27 cellular contexts compared by ENCODE assay signal in the genomic region with DNA sequence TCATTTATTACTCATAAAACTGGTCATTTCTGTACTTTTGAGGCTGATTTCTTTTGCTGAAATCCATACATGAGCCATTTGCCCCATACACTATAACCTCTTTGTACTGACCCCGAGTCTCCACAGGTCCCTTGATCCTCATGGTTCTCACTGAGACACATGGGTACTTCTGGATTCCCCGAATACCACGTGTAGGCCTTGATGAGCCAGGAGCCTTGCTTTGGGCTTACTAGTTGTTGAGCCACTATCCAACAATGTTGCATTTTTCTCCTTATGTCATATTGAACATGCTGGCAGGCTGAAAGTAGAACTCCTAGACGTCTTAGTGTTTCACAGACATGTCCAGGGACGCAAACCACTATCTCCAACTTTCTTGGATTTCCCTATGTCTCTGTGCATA. TPM values are rescaled to one million over a fixed set of nuclear protein-coding genes. Genes with fewer than 3 reads are reported as not detected.
A peak's percentile ranks its signal among the peaks of the same experiment; 100 is the strongest.
DNase-seq lines count a peak whose midpoint lies in the region; ATAC-seq, FAIRE-seq and TF ChIP-seq lines count a peak whose summit lies in the region.
"Had no signal": no experiment of that assay in that cellular context is flagged by ENCODE, and none has a peak within 500 bp of the region (broad histone marks: within the 10 kb centered on the region; RNA-seq: fewer than 3 reads in every experiment).

No MANE protein-coding gene starts in this region.

- no peak overlapping the region for H4K91ac ChIP-seq in mesenchymal stem cell (ENCODE audit: low read length)

- H2BK5ac ChIP-seq in mesenchymal stem cell (ENCODE audit: low read depth, low read length, poor library complexity, severe bottlenecking) = no peak overlapping the region

- no peak for DNase-seq in HepG2 (ENCODE audit: low spot score)
- DNase-seq in right lobe of liver = no peak
- DNase-seq in mesenchymal stem cell = no peak
- no peak for DNase-seq in effector memory CD4-positive, alpha-beta T cell
- no peak for DNase-seq in AG08395 (ENCODE audit: low spot score)
- no peak for DNase-seq in GM12891 (ENCODE audit: insufficient read length, low spot score)
- DNase-seq: 8988T; ACHN; Caco-2; CD4-positive, CD25-positive, alpha-beta regulatory T cell; HCEC 1CT; Karpas-422; NCI-H1092; NCI-H1417 treated with DMSO at 0.1 percent for 48 hours; NCI-H1694 treated with DMSO at 0.1 percent for 48 hours; NCI-H2081 treated with DMSO at 0.1 percent for 48 hours; NCI-H524; NCI-H748 treated with DMSO at 0.1 percent for 48 hours; NK-92 treated with Interleukin-12 subunit alpha and Interleukin-12 subunit beta, amount 100 ng/mL, for 24 hours; PC-3; SJCRH30 had no signal

- peak overlapping the region; percentile 97 for H3K4me3 Mint-ChIP-seq in activated T-helper 17 cell treated with anti-CD3 and anti-CD28 coated beads, Interleukin-2, amount 50 U/mL, for 72 hours
- H3K4me3 Mint-ChIP-seq in stimulated activated memory B cell treated with anti-CD40 and anti-IgM and Interleukin-4, amounts not matched to agents 10 μg/mL and 1 μg/mL and 100 μg/mL, for 72 hours = no peak overlapping the region

- no peak for TF ChIP-seq RAD21 in HepG2 (CRISPR knock-in tag; IDR thresholded peaks at IDR 0.05)

- H3K18ac ChIP-seq in mesenchymal stem cell (ENCODE audit: low read depth in 1 of 2, low read length in 2 of 2) = peak overlapping the region in 1 of 2 experiments; percentile 43

- no peaks in the 10 kb centered on the region for H3K27me3 Mint-ChIP-seq in activated T-helper 17 cell treated with anti-CD3 and anti-CD28 coated beads, Interleukin-2, amount 50 U/mL, for 72 hours
- no peaks in the 10 kb centered on the region for H3K27me3 Mint-ChIP-seq in stimulated activated memory B cell treated with anti-CD40 and anti-IgM and Interleukin-4, amounts not matched to agents 10 μg/mL and 1 μg/mL and 100 μg/mL, for 72 hours
- H3K27me3 Mint-ChIP-seq: CD4-positive, CD25-positive, alpha-beta regulatory T cell had no signal

- H3K36me3 ChIP-seq in HepG2 (replicated peaks in 1 of 2; ENCODE audit: control insufficient read depth in 1 of 2, insufficient read depth in 2 of 2, low read length in 2 of 2) (no peaks in the 10 kb centered on the region), right lobe of liver (no peaks in the 10 kb centered on the region), mesenchymal stem cell (ENCODE audit: control insufficient read depth in 1 of 2, insufficient read depth in 2 of 2, low read depth in 1 of 2, low read length in 2 of 2) (no peaks in the 10 kb centered on the region)
- no peaks in the 10 kb centered on the region for H3K36me3 ChIP-seq in effector memory CD4-positive, alpha-beta T cell (ENCODE audit: control insufficient read depth, insufficient read depth, low read length)

- H3K9me3 ChIP-seq in HepG2 (ENCODE audit: low read length) (no peaks in the 10 kb centered on the region), right lobe of liver (no peaks in the 10 kb centered on the region), mesenchymal stem cell (ENCODE audit: control insufficient read depth, low read length) (no peaks in the 10 kb centered on the region)
- no peaks in the 10 kb centered on the region for H3K9me3 ChIP-seq in effector memory CD4-positive, alpha-beta T cell (ENCODE audit: control insufficient read depth, low read length)
- H3K9me3 ChIP-seq: Caco-2, SJCRH30 had no signal

- POLR2A ChIA-PET in HepG2 (lab: Yijun Ruan, JAX) = no interaction called here

- peaks cover 6% of the 10 kb centered on the region for H4K20me1 ChIP-seq in HepG2 (ENCODE audit: insufficient read depth, low read length)

- H3K23ac ChIP-seq in mesenchymal stem cell (ENCODE audit: low read length in 2 of 2) = no peak overlapping the region

- no peak overlapping the region for H3K27ac ChIP-seq in HepG2 (ENCODE audit: extremely low read length, insufficient read depth, low read length)
- H3K27ac ChIP-seq in right lobe of liver = no peak overlapping the region
- H3K27ac ChIP-seq in mesenchymal stem cell (ENCODE audit: low read length, poor library complexity, severe bottlenecking) = no peak overlapping the region
- H3K27ac ChIP-seq in effector memory CD4-positive, alpha-beta T cell (ENCODE audit: insufficient read depth, low read length, poor library complexity, severe bottlenecking) = no peak overlapping the region
- H3K27ac ChIP-seq: SJCRH30 had no signal

- H3K79me2 ChIP-seq in HepG2 (ENCODE audit: insufficient read depth, low read length) = peaks cover 15% of the 10 kb centered on the region

- no peak overlapping the region for H2BK12ac ChIP-seq in mesenchymal stem cell (ENCODE audit: low read length in 2 of 2)

- CTCF ChIA-PET in HepG2 (lab: Yijun Ruan, JAX; ENCODE audit: low intra/inter-chr PET ratio, low total read pairs) = no interaction called here

- TF ChIP-seq CTCF in HepG2 (CRISPR knock-in tag; IDR thresholded peaks at IDR 0.05) = no peak
- TF ChIP-seq CTCF in right lobe of liver (IDR thresholded peaks at IDR 0.05) = no peak

- H2BK120ac ChIP-seq in mesenchymal stem cell (ENCODE audit: low read depth, low read length) = no peak overlapping the region

- ATAC-seq in HepG2 (no peak), right lobe of liver (no peak)
- no peak for ATAC-seq in activated T-helper 17 cell treated with anti-CD3 and anti-CD28 coated beads, Interleukin-2, amount 50 U/mL, for 72 hours (replicated peaks)
- no peak for ATAC-seq in stimulated activated memory B cell treated with anti-CD40 and anti-IgM and Interleukin-4, amounts not matched to agents 10 μg/mL and 1 μg/mL and 100 μg/mL, for 72 hours
- ATAC-seq: PC-3, Right ventricle myocardium inferior, SK-N-SH treated with all-trans-retinoic acid at 6 μM for 48 hours had no signal

- no peak overlapping the region for H3K4me3 ChIP-seq in HepG2 (replicated peaks in 1 of 3; ENCODE audit: insufficient read depth in 1 of 3, low read depth in 2 of 3, low read length in 3 of 3)
- H3K4me3 ChIP-seq in right lobe of liver = no peak overlapping the region
- H3K4me3 ChIP-seq in mesenchymal stem cell (ENCODE audit: insufficient read depth in 1 of 2, low read depth in 1 of 2, low read length in 2 of 2) = no peak overlapping the region
- no peak overlapping the region for H3K4me3 ChIP-seq in effector memory CD4-positive, alpha-beta T cell (ENCODE audit: insufficient read depth, low read depth, low read length, poor library complexity, severe bottlenecking)
- H3K4me3 ChIP-seq: SJCRH30 had no signal

- H3K27me3 ChIP-seq in HepG2 (ENCODE audit: control insufficient read depth in 1 of 2, insufficient read depth in 2 of 2, low read length in 2 of 2) (peaks cover 0 to 1% of the 10 kb centered on the region in 2 experiments; a peak in 2 of 5 replicates), right lobe of liver (no peaks in the 10 kb centered on the region), mesenchymal stem cell (ENCODE audit: control insufficient read depth in 1 of 2, insufficient read depth in 1 of 2, low read length in 2 of 2) (no peaks in the 10 kb centered on the region)
- no peaks in the 10 kb centered on the region for H3K27me3 ChIP-seq in effector memory CD4-positive, alpha-beta T cell (replicated peaks; ENCODE audit: control insufficient read depth, insufficient read depth, low read length, poor library complexity, severe bottlenecking)
- H3K27me3 ChIP-seq: SJCRH30 had no signal

- in situ Hi-C loops in HepG2 (cut with HindIII; ENCODE audit: extremely low pct_ligation_motif_present, low pct_unique_long_range_greater_than_20kb) = no loop called here

- no peaks in the 10 kb centered on the region for H3K79me1 ChIP-seq in mesenchymal stem cell (replicated peaks; ENCODE audit: low read length, poor library complexity, severe bottlenecking)

- no peaks in the 10 kb centered on the region for H3K9me3 Mint-ChIP-seq in activated T-helper 17 cell treated with anti-CD3 and anti-CD28 coated beads, Interleukin-2, amount 50 U/mL, for 72 hours
- no peaks in the 10 kb centered on the region for H3K9me3 Mint-ChIP-seq in stimulated activated memory B cell treated with anti-CD40 and anti-IgM and Interleukin-4, amounts not matched to agents 10 μg/mL and 1 μg/mL and 100 μg/mL, for 72 hours
- H3K9me3 Mint-ChIP-seq: CD4-positive, CD25-positive, alpha-beta regulatory T cell had no signal

- peaks cover 8% of the 10 kb centered on the region for H3K4me1 ChIP-seq in HepG2 (ENCODE audit: insufficient read depth, low read length)
- peaks cover 0 to 8% (median 0%) of the 10 kb centered on the region in 4 donors for H3K4me1 ChIP-seq in right lobe of liver
- H3K4me1 ChIP-seq in mesenchymal stem cell (ENCODE audit: control insufficient read depth, insufficient read depth, low read depth, low read length) = no peaks in the 10 kb centered on the region
- peaks cover 5% of the 10 kb centered on the region for H3K4me1 ChIP-seq in effector memory CD4-positive, alpha-beta T cell (ENCODE audit: control insufficient read depth, insufficient read depth, low read length, poor library complexity, severe bottlenecking)
- H3K4me1 ChIP-seq: Caco-2 had no signal

- peaks cover 7% of the 10 kb centered on the region for H3K4me1 Mint-ChIP-seq in activated T-helper 17 cell treated with anti-CD3 and anti-CD28 coated beads, Interleukin-2, amount 50 U/mL, for 72 hours
- H3K4me1 Mint-ChIP-seq in stimulated activated memory B cell treated with anti-CD40 and anti-IgM and Interleukin-4, amounts not matched to agents 10 μg/mL and 1 μg/mL and 100 μg/mL, for 72 hours = peaks cover 21% of the 10 kb centered on the region

- H2BK15ac ChIP-seq in mesenchymal stem cell (ENCODE audit: low read depth, poor library complexity, severe bottlenecking) = peak overlapping the region; percentile 52

- TF ChIP-seq EP300 in HepG2 (IDR thresholded peaks at IDR 0.05; ENCODE audit: low read depth in 2 of 2, low read length in 2 of 2) (no peak), HepG2 (CRISPR knock-in tag; IDR thresholded peaks at IDR 0.05; ENCODE audit: borderline replicate concordance) (no peak)

- peaks cover 19% of the 10 kb centered on the region for H3K36me3 Mint-ChIP-seq in activated T-helper 17 cell treated with anti-CD3 and anti-CD28 coated beads, Interleukin-2, amount 50 U/mL, for 72 hours (ENCODE audit: low read depth)
- H3K36me3 Mint-ChIP-seq in stimulated activated memory B cell treated with anti-CD40 and anti-IgM and Interleukin-4, amounts not matched to agents 10 μg/mL and 1 μg/mL and 100 μg/mL, for 72 hours = peaks cover 8% of the 10 kb centered on the region
- H3K36me3 Mint-ChIP-seq: CD4-positive, CD25-positive, alpha-beta regulatory T cell had no signal

- no peak overlapping the region for H3K4ac ChIP-seq in mesenchymal stem cell (ENCODE audit: low read depth in 1 of 2, low read length in 2 of 2)

- no peak overlapping the region for H3K27ac Mint-ChIP-seq in activated T-helper 17 cell treated with anti-CD3 and anti-CD28 coated beads, Interleukin-2, amount 50 U/mL, for 72 hours
- peak overlapping the region; percentile 53 for H3K27ac Mint-ChIP-seq in stimulated activated memory B cell treated with anti-CD40 and anti-IgM and Interleukin-4, amounts not matched to agents 10 μg/mL and 1 μg/mL and 100 μg/mL, for 72 hours

- no TSS peak for BruUV-seq in HepG2 (replicated peaks; lab: Mats Ljungman, UMichigan)

- H2AK5ac ChIP-seq in mesenchymal stem cell (ENCODE audit: low read length, severe bottlenecking) = no peak overlapping the region

- no peak overlapping the region for H3K4me2 ChIP-seq in HepG2 (ENCODE audit: low read depth, low read length)
- H3K4me2 ChIP-seq in mesenchymal stem cell (ENCODE audit: low read length, poor library complexity, severe bottlenecking) = no peak overlapping the region

- H2AFZ ChIP-seq in HepG2 (ENCODE audit: low read length) = no peak overlapping the region
- no peak overlapping the region for H2AFZ ChIP-seq in mesenchymal stem cell (ENCODE audit: low read depth, low read length)

- no peak overlapping the region for H3K14ac ChIP-seq in mesenchymal stem cell (ENCODE audit: low read length in 2 of 2)

- TF ChIP-seq POLR2A in HepG2 (IDR thresholded peaks at IDR 0.05; ENCODE audit: insufficient read depth in 1 of 2, low read depth in 2 of 2, low read length in 2 of 2) (no peak), right lobe of liver (IDR thresholded peaks at IDR 0.05) (no peak), GM12891 (IDR thresholded peaks at IDR 0.05; ENCODE audit: low read depth, low read length) (no peak)

- 75% methylated on average over 5 of the region's 5 CpGs for WGBS in HepG2 (ENCODE audit: low lambda C conversion rate)
- WGBS in right lobe of liver (ENCODE audit: insufficient coverage, low coverage, low lambda C conversion rate, missing lambda C conversion rate) = 94% methylated on average over 5 of the region's 5 CpGs
- 95% methylated on average over 5 of the region's 5 CpGs for WGBS in mesenchymal stem cell

- H3K9ac ChIP-seq in HepG2 (ENCODE audit: insufficient read depth, low read depth, low read length) (no peak overlapping the region), mesenchymal stem cell (ENCODE audit: low read length) (no peak overlapping the region)

- intact Hi-C loops in HepG2 (cut with micrococcal nuclease; ENCODE audit: unreplicated experiment) (loop anchor here (5.0 to 10.0 kb wide), 3 partner anchors 124 to 316 kb away; a partner anchor contains a TSS), right lobe of liver (cut with DNase I) (no loop called here)

- FAIRE-seq in HepG2 (lab: Jason Lieb, UNC) (no peak), GM12891 (lab: Jason Lieb, UNC) (no peak)
- FAIRE-seq: G401.6, H1 had no signal

- H4K8ac ChIP-seq in mesenchymal stem cell (ENCODE audit: low read length) = no peak overlapping the region

RNA-seq across cellular contexts. Expression of a gene that starts 2.4 kb away (rescaled TPM):
- 27.9 and 41.0 TPM in 2 replicates for total RNA-seq in HepG2 (2016; rRNA removed; fragmentation: Illumina TruSeq; extraction: Trizol)
- total RNA-seq in HepG2 (2016; cell fraction: cytosol; rRNA removed; fragmentation: Illumina TruSeq; extraction: Trizol; ENCODE audit: low read depth) = 11.5 and 14.6 TPM in 2 replicates
- total RNA-seq in HepG2 (2016; cell fraction: insoluble cytoplasmic fraction; rRNA removed; fragmentation: Illumina TruSeq; extraction: Trizol) = 26.7 and 46.3 TPM in 2 replicates
- 18.4 and 18.5 TPM in 2 replicates for total RNA-seq in HepG2 (2016; cell fraction: membrane; rRNA removed; fragmentation: Illumina TruSeq; extraction: Trizol)
- 42.0 and 47.7 TPM in 2 replicates for total RNA-seq in HepG2 (2016; cell fraction: nucleus; rRNA removed; fragmentation: Illumina TruSeq; extraction: Trizol)
- 47.6 and 52.7 TPM in 2 replicates for polyA plus RNA-seq in HepG2 (2011; rRNA removed)
- polyA plus RNA-seq in HepG2 (2011; cell fraction: cytosol; rRNA removed) = 17.2 and 22.5 TPM in 2 replicates
- polyA plus RNA-seq in HepG2 (2011; cell fraction: nucleus; rRNA removed) = 62.5 and 68.1 TPM in 2 replicates
- 36.4 and 47.4 TPM in 2 replicates for polyA plus RNA-seq in HepG2 (2012)
- 1.2 and 1.3 TPM in 2 replicates for polyA plus RNA-seq in HepG2 (2016; cell fraction: cytosol; fragmentation: Illumina TruSeq; extraction: Trizol; ENCODE audit: low read depth)
- polyA plus RNA-seq in HepG2 (2016; cell fraction: insoluble cytoplasmic fraction; fragmentation: Illumina TruSeq; extraction: Trizol; ENCODE audit: low read depth) = 37.9 and 39.3 TPM in 2 replicates
- polyA plus RNA-seq in HepG2 (2016; cell fraction: membrane; fragmentation: Illumina TruSeq; extraction: Trizol; ENCODE audit: low read depth) = 5.1 and 5.5 TPM in 2 replicates
- polyA plus RNA-seq in HepG2 (2016; cell fraction: nucleus; fragmentation: Illumina TruSeq; extraction: Trizol; ENCODE audit: insufficient read depth, low read depth) = 65.5 and 73.4 TPM in 2 replicates
- 33.4 and 36.4 TPM in 2 replicates for polyA minus RNA-seq in HepG2 (2011; rRNA and poly(A)+ RNA removed; ENCODE audit: low replicate concordance)
- 34.6 and 36.1 TPM in 2 replicates for polyA minus RNA-seq in HepG2 (2011; cell fraction: cytosol; rRNA and poly(A)+ RNA removed)
- 84.1 and 86.4 TPM in 2 replicates for polyA minus RNA-seq in HepG2 (2011; cell fraction: nucleus; rRNA and poly(A)+ RNA removed)
- total RNA-seq in right lobe of liver = 10 to 100 TPM; 15.2 to 28.7 (median 24.0) TPM
- total RNA-seq in activated T-helper 17 cell treated with anti-CD3 and anti-CD28 coated beads, Interleukin-2, amount 50 U/mL, for 72 hours = 10 to 100 TPM; 43.5 to 66.7 TPM
- polyA plus RNA-seq in mesenchymal stem cell (2013, experiment 1 of 2) = 31.4 TPM
- 33.3 TPM for polyA plus RNA-seq in mesenchymal stem cell (2013, experiment 2 of 2)
- 13.7 TPM for polyA plus RNA-seq in GM12891 (2012; ENCODE audit: low read depth, missing spikeins)
